Comparison of ENCODE assay signal across 1 cellular context in the genomic region with DNA sequence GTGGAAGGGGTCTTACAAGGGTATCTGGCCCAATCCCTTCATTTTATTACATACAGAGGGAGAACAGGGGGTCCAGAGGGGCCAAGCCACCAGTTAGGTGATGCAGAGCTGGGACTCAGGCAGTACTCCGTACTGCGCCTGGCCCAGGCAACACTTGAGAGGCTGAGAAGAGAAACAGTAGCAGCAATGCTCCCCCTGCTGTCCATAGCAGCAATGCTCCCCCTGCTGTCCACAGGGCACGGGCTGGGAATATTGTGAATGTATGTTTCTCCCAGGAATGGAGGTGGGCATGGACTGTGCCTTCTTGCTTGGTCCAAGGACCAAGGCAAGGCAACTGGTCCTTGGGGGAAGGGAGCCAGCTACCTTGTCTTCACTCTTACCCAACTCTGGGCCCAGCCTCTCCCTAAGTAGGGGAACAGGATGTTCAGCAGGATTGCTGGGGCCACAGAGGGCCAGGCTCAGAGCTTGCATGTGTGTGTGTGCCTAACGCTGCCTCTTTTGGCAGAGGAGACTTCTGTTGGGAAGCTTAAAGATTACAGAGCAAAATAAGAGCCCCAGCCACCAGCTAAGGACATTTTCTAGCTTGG.
A peak's percentile ranks its signal among the peaks of the same experiment; 100 is the strongest.
TF ChIP-seq lines count a peak whose summit lies in the region.

No MANE protein-coding gene starts in this region.

TF ChIP-seq in HepG2, 621 proteins besides CTCF, POLR2A, EP300 and RAD21 (continued from another document and continues in another):
- TF ChIP-seq, protein P1, sequence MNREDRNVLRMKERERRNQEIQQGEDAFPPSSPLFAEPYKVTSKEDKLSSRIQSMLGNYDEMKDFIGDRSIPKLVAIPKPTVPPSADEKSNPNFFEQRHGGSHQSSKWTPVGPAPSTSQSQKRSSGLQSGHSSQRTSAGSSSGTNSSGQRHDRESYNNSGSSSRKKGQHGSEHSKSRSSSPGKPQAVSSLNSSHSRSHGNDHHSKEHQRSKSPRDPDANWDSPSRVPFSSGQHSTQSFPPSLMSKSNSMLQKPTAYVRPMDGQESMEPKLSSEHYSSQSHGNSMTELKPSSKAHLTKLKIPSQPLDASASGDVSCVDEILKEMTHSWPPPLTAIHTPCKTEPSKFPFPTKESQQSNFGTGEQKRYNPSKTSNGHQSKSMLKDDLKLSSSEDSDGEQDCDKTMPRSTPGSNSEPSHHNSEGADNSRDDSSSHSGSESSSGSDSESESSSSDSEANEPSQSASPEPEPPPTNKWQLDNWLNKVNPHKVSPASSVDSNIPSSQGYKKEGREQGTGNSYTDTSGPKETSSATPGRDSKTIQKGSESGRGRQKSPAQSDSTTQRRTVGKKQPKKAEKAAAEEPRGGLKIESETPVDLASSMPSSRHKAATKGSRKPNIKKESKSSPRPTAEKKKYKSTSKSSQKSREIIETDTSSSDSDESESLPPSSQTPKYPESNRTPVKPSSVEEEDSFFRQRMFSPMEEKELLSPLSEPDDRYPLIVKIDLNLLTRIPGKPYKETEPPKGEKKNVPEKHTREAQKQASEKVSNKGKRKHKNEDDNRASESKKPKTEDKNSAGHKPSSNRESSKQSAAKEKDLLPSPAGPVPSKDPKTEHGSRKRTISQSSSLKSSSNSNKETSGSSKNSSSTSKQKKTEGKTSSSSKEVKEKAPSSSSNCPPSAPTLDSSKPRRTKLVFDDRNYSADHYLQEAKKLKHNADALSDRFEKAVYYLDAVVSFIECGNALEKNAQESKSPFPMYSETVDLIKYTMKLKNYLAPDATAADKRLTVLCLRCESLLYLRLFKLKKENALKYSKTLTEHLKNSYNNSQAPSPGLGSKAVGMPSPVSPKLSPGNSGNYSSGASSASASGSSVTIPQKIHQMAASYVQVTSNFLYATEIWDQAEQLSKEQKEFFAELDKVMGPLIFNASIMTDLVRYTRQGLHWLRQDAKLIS (CRISPR knock-in tag; IDR thresholded peaks at IDR 0.05) = no peak
- no peak for TF ChIP-seq ZNF460 (CRISPR knock-in tag; IDR thresholded peaks at IDR 0.05; ENCODE audit: borderline replicate concordance)
- no peak for TF ChIP-seq ZNF282 (IDR thresholded peaks at IDR 0.05; ENCODE audit: partially characterized antibody)
- no peak for TF ChIP-seq PHF20 (CRISPR knock-in tag; IDR thresholded peaks at IDR 0.05)
- TF ChIP-seq, protein P2, sequence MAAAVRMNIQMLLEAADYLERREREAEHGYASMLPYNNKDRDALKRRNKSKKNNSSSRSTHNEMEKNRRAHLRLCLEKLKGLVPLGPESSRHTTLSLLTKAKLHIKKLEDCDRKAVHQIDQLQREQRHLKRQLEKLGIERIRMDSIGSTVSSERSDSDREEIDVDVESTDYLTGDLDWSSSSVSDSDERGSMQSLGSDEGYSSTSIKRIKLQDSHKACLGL (CRISPR knock-in tag; IDR thresholded peaks at IDR 0.05) = 0 out of 2 replicates have a peak, but pooled peaks have one; percentile 48
- no peak for TF ChIP-seq ZNF570 (CRISPR knock-in tag; IDR thresholded peaks at IDR 0.05; ENCODE audit: borderline replicate concordance)
- TF ChIP-seq RNF2 (conservative IDR thresholded peaks at IDR 0.05; ENCODE audit: low read depth) = no peak
- TF ChIP-seq TP53 (CRISPR knock-in tag; conservative IDR thresholded peaks at IDR 0.05) = no peak
- TF ChIP-seq ZNF777 (CRISPR knock-in tag; IDR thresholded peaks at IDR 0.05) = no peak
- no peak for TF ChIP-seq ZNF530 (CRISPR knock-in tag; IDR thresholded peaks at IDR 0.05; ENCODE audit: low read depth)
- peak; percentile 89 for TF ChIP-seq FOXC1 (CRISPR knock-in tag; IDR thresholded peaks at IDR 0.05; ENCODE audit: borderline replicate concordance)
- TF ChIP-seq NCOR1 (IDR thresholded peaks at IDR 0.05; ENCODE audit: borderline replicate concordance, low read length) = no peak
- TF ChIP-seq IKZF1 (IDR thresholded peaks at IDR 0.05) = no peak
- peak; percentile 78 for TF ChIP-seq ZNF883 (CRISPR knock-in tag; IDR thresholded peaks at IDR 0.05; ENCODE audit: not compliant biosample characterization)
- TF ChIP-seq, protein P3, sequence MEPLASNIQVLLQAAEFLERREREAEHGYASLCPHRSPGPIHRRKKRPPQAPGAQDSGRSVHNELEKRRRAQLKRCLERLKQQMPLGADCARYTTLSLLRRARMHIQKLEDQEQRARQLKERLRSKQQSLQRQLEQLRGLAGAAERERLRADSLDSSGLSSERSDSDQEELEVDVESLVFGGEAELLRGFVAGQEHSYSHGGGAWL (CRISPR knock-in tag; IDR thresholded peaks at IDR 0.05) = no peak
- TF ChIP-seq, protein P4, sequence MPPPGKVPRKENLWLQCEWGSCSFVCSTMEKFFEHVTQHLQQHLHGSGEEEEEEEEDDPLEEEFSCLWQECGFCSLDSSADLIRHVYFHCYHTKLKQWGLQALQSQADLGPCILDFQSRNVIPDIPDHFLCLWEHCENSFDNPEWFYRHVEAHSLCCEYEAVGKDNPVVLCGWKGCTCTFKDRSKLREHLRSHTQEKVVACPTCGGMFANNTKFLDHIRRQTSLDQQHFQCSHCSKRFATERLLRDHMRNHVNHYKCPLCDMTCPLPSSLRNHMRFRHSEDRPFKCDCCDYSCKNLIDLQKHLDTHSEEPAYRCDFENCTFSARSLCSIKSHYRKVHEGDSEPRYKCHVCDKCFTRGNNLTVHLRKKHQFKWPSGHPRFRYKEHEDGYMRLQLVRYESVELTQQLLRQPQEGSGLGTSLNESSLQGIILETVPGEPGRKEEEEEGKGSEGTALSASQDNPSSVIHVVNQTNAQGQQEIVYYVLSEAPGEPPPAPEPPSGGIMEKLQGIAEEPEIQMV (CRISPR knock-in tag; IDR thresholded peaks at IDR 0.05; ENCODE audit: low read depth) = no peak
- TF ChIP-seq TGIF2 (CRISPR knock-in tag; IDR thresholded peaks at IDR 0.05) = no peak
- no peak for TF ChIP-seq ZBTB42 (CRISPR knock-in tag; IDR thresholded peaks at IDR 0.05)
- TF ChIP-seq, protein P5, sequence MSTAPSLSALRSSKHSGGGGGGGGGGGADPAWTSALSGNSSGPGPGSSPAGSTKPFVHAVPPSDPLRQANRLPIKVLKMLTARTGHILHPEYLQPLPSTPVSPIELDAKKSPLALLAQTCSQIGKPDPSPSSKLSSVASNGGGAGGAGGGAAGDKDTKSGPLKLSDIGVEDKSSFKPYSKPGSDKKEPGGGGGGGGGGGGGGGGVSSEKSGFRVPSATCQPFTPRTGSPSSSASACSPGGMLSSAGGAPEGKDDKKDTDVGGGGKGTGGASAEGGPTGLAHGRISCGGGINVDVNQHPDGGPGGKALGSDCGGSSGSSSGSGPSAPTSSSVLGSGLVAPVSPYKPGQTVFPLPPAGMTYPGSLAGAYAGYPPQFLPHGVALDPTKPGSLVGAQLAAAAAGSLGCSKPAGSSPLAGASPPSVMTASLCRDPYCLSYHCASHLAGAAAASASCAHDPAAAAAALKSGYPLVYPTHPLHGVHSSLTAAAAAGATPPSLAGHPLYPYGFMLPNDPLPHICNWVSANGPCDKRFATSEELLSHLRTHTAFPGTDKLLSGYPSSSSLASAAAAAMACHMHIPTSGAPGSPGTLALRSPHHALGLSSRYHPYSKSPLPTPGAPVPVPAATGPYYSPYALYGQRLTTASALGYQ (CRISPR knock-in tag; IDR thresholded peaks at IDR 0.05) = no peak
- no peak; the same call in 1 of the 2 replicates for TF ChIP-seq RFXAP (CRISPR knock-in tag; IDR thresholded peaks at IDR 0.05; ENCODE audit: borderline replicate concordance)
- TF ChIP-seq, protein P6, sequence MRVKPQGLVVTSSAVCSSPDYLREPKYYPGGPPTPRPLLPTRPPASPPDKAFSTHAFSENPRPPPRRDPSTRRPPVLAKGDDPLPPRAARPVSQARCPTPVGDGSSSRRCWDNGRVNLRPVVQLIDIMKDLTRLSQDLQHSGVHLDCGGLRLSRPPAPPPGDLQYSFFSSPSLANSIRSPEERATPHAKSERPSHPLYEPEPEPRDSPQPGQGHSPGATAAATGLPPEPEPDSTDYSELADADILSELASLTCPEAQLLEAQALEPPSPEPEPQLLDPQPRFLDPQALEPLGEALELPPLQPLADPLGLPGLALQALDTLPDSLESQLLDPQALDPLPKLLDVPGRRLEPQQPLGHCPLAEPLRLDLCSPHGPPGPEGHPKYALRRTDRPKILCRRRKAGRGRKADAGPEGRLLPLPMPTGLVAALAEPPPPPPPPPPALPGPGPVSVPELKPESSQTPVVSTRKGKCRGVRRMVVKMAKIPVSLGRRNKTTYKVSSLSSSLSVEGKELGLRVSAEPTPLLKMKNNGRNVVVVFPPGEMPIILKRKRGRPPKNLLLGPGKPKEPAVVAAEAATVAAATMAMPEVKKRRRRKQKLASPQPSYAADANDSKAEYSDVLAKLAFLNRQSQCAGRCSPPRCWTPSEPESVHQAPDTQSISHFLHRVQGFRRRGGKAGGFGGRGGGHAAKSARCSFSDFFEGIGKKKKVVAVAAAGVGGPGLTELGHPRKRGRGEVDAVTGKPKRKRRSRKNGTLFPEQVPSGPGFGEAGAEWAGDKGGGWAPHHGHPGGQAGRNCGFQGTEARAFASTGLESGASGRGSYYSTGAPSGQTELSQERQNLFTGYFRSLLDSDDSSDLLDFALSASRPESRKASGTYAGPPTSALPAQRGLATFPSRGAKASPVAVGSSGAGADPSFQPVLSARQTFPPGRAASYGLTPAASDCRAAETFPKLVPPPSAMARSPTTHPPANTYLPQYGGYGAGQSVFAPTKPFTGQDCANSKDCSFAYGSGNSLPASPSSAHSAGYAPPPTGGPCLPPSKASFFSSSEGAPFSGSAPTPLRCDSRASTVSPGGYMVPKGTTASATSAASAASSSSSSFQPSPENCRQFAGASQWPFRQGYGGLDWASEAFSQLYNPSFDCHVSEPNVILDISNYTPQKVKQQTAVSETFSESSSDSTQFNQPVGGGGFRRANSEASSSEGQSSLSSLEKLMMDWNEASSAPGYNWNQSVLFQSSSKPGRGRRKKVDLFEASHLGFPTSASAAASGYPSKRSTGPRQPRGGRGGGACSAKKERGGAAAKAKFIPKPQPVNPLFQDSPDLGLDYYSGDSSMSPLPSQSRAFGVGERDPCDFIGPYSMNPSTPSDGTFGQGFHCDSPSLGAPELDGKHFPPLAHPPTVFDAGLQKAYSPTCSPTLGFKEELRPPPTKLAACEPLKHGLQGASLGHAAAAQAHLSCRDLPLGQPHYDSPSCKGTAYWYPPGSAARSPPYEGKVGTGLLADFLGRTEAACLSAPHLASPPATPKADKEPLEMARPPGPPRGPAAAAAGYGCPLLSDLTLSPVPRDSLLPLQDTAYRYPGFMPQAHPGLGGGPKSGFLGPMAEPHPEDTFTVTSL (CRISPR knock-in tag; IDR thresholded peaks at IDR 0.05; ENCODE audit: borderline replicate concordance) = no peak
- TF ChIP-seq, protein P7, sequence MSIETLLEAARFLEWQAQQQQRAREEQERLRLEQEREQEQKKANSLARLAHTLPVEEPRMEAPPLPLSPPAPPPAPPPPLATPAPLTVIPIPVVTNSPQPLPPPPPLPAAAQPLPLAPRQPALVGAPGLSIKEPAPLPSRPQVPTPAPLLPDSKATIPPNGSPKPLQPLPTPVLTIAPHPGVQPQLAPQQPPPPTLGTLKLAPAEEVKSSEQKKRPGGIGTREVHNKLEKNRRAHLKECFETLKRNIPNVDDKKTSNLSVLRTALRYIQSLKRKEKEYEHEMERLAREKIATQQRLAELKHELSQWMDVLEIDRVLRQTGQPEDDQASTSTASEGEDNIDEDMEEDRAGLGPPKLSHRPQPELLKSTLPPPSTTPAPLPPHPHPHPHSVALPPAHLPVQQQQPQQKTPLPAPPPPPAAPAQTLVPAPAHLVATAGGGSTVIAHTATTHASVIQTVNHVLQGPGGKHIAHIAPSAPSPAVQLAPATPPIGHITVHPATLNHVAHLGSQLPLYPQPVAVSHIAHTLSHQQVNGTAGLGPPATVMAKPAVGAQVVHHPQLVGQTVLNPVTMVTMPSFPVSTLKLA (IDR thresholded peaks at IDR 0.05) = no peak
- no peak for TF ChIP-seq ZKSCAN5 (CRISPR knock-in tag; IDR thresholded peaks at IDR 0.05)
- TF ChIP-seq SIX1 (CRISPR knock-in tag; IDR thresholded peaks at IDR 0.05; ENCODE audit: borderline replicate concordance) = no peak
- no peak for TF ChIP-seq SMAD1 (CRISPR knock-in tag; IDR thresholded peaks at IDR 0.05; ENCODE audit: borderline replicate concordance, low read depth)
- no peak for TF ChIP-seq MAFK (conservative IDR thresholded peaks at IDR 0.05 in 1 of 2, IDR thresholded peaks at IDR 0.05 in 1 of 2; ENCODE audit: low read length in 2 of 2)
- no peak for TF ChIP-seq CEBPB (IDR thresholded peaks at IDR 0.05; ENCODE audit: borderline replicate concordance, low read depth, low read length)
- no peak for TF ChIP-seq SKIL (CRISPR knock-in tag; IDR thresholded peaks at IDR 0.05; ENCODE audit: borderline replicate concordance)
- peak; percentile 68 for TF ChIP-seq ZNF687 (CRISPR knock-in tag; IDR thresholded peaks at IDR 0.05)
- TF ChIP-seq CBX2 (IDR thresholded peaks at IDR 0.05; ENCODE audit: low read depth, low read length) = no peak
- no peak for TF ChIP-seq CBX2 (CRISPR knock-in tag; IDR thresholded peaks at IDR 0.05; ENCODE audit: low read depth)
- TF ChIP-seq NR2F6 (IDR thresholded peaks at IDR 0.05) = peak; percentile 15; the same call in 1 of the 2 replicates
- TF ChIP-seq NR2F6 (CRISPR knock-in tag; IDR thresholded peaks at IDR 0.05) = 0 out of 2 replicates have a peak, but pooled peaks have one; percentile 18
